Comparison of ENCODE assay signal across 1 cellular context in genomic region chr5:190366-191035, GRCh38.
TF ChIP-seq lines count a peak whose summit lies in the region.

No MANE protein-coding gene starts in this region.

TF ChIP-seq in IMR-90, 13 proteins besides CTCF, POLR2A, EP300 and RAD21:
- TF ChIP-seq CHD1 (IDR thresholded peaks at IDR 0.05; ENCODE audit: low read depth, low read length) (no peak), MAFK (IDR thresholded peaks at IDR 0.05; ENCODE audit: low read depth, low read length) (no peak), USF2 (IDR thresholded peaks at IDR 0.05; ENCODE audit: low read depth, low read length) (no peak), NFE2L2 (IDR thresholded peaks at IDR 0.05; ENCODE audit: low read depth, low read length) (no peak), RCOR1 (IDR thresholded peaks at IDR 0.05; ENCODE audit: insufficient replicate concordance, low read length) (no peak), CEBPB (IDR thresholded peaks at IDR 0.05; ENCODE audit: low read depth, low read length) (no peak), RFX5 (IDR thresholded peaks at IDR 0.05; ENCODE audit: low read depth, low read length) (no peak)
